ENCODE assay signal across 9 cellular contexts in the genomic region with DNA sequence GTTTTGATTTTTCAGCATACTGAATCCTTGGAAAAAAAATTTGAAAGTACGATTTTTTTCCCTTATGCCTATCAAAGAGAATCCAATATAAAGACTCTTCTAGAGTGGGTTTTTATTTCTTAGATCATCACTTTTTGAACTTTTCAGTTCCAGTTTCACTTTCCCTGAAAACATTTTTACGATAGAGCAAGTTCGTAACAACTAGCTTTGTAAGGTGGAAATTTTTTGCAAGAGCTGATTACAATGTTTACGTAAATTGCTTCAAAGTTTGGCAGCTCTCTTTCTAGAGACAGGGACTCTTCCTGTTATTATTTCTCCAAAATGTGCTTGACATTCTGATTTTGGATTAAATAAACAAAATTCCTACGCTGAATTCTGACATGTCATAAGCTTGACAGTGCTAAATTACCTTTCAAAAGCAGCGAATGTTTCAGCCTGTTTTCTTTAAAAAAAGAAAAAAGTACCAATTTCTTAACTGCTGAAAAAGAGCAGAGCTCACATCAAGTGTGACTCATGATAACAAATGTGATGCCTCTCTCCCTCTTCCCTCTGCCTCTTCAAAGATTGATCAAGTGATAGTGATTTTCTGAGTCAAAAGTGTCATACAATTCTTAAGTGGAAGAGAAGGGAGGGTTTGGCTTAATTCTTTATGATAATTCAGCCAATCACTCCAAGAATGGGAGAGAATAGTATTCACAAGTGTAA.
DNase-seq lines count a peak whose midpoint lies in the region; ATAC-seq and TF ChIP-seq lines count a peak whose summit lies in the region.
"Had no signal": no experiment of that assay in that cellular context is flagged by ENCODE, and none has a peak within 500 bp of the region (broad histone marks: within the 10 kb centered on the region; RNA-seq: fewer than 3 reads in every experiment).

No MANE protein-coding gene starts in this region.

- ATAC-seq in activated T-cell treated with anti-CD3 and anti-CD28 coated beads, Interleukin-2, amount 50 U/mL, for 4 hours: peak; percentile 61 to 69
- ATAC-seq in left lung (peak; percentile 50), GM18520 (IDR thresholded peaks at IDR 0.05; ENCODE audit: unreplicated experiment) (no peak)

- no peaks in the 10 kb centered on the region for H3K9me3 ChIP-seq in left lung
- no peaks in the 10 kb centered on the region for H3K9me3 ChIP-seq in suprapubic skin

- H3K27ac ChIP-seq in left lung (peak overlapping the region; percentile 45 to 74), suprapubic skin (no peak overlapping the region)

- no peaks in the 10 kb centered on the region for H3K36me3 Mint-ChIP-seq in activated T-cell treated with anti-CD3 and anti-CD28 coated beads, Interleukin-2, amount 50 U/mL, for 4 hours (ENCODE audit: insufficient read depth)
- H3K36me3 Mint-ChIP-seq in activated T-helper 1 cell treated with anti-CD3 and anti-CD28 coated beads, Interleukin-12 subunit alpha, Interleukin-12 subunit beta, Interleukin-2, Interleukin-4 antibody, amounts not matched to agents 30 ng/mL and 10 ng/mL and 1 ng/mL, durations not matched to agents 14 hours and 24 hours and 36 hours (ENCODE audit: low read depth): no peaks in the 10 kb centered on the region

- peak overlapping the region; percentile 68 for H3K27ac Mint-ChIP-seq in activated T-helper 1 cell treated with anti-CD3 and anti-CD28 coated beads, Interleukin-12 subunit alpha, Interleukin-12 subunit beta, Interleukin-2, Interleukin-4 antibody, amounts not matched to agents 30 ng/mL and 10 ng/mL and 1 ng/mL, durations not matched to agents 14 hours and 24 hours and 36 hours

- no peak for TF ChIP-seq POLR2A in suprapubic skin (IDR thresholded peaks at IDR 0.05)

- WGBS in suprapubic skin: 8% methylated on average over 6 of the region's 6 CpGs

- peaks cover 2% of the 10 kb centered on the region for H3K27me3 Mint-ChIP-seq in activated T-cell treated with anti-CD3 and anti-CD28 coated beads, Interleukin-2, amount 50 U/mL, for 4 hours (ENCODE audit: low read depth)
- H3K27me3 Mint-ChIP-seq in activated T-helper 1 cell treated with anti-CD3 and anti-CD28 coated beads, Interleukin-12 subunit alpha, Interleukin-12 subunit beta, Interleukin-2, Interleukin-4 antibody, amounts not matched to agents 30 ng/mL and 10 ng/mL and 1 ng/mL, durations not matched to agents 14 hours and 24 hours and 36 hours (ENCODE audit: insufficient read depth): peaks cover 2% of the 10 kb centered on the region

- TF ChIP-seq CTCF in left lung (IDR thresholded peaks at IDR 0.05): no peak
- TF ChIP-seq CTCF in suprapubic skin (IDR thresholded peaks at IDR 0.05): no peak

- H3K4me3 Mint-ChIP-seq in activated T-cell treated with anti-CD3 and anti-CD28 coated beads, Interleukin-2, amount 50 U/mL, for 4 hours: no peak overlapping the region
- H3K4me3 Mint-ChIP-seq in activated T-helper 1 cell treated with anti-CD3 and anti-CD28 coated beads, Interleukin-12 subunit alpha, Interleukin-12 subunit beta, Interleukin-2, Interleukin-4 antibody, amounts not matched to agents 30 ng/mL and 10 ng/mL and 1 ng/mL, durations not matched to agents 14 hours and 24 hours and 36 hours: peak overlapping the region; percentile 61

- peak overlapping the region; percentile 15 to 16 for H3K4me3 ChIP-seq in left lung
- H3K4me3 ChIP-seq in suprapubic skin: peak overlapping the region; percentile 21

- no peaks in the 10 kb centered on the region for H3K9me3 Mint-ChIP-seq in activated T-cell treated with anti-CD3 and anti-CD28 coated beads, Interleukin-2, amount 50 U/mL, for 4 hours
- no peaks in the 10 kb centered on the region for H3K9me3 Mint-ChIP-seq in activated T-helper 1 cell treated with anti-CD3 and anti-CD28 coated beads, Interleukin-12 subunit alpha, Interleukin-12 subunit beta, Interleukin-2, Interleukin-4 antibody, amounts not matched to agents 30 ng/mL and 10 ng/mL and 1 ng/mL, durations not matched to agents 14 hours and 24 hours and 36 hours

- H3K27me3 ChIP-seq in left lung (no peaks in the 10 kb centered on the region), suprapubic skin (no peaks in the 10 kb centered on the region)

- peaks cover 5% of the 10 kb centered on the region for H3K4me1 Mint-ChIP-seq in activated T-cell treated with anti-CD3 and anti-CD28 coated beads, Interleukin-2, amount 50 U/mL, for 4 hours (ENCODE audit: low read depth)
- peaks cover 13% of the 10 kb centered on the region for H3K4me1 Mint-ChIP-seq in activated T-helper 1 cell treated with anti-CD3 and anti-CD28 coated beads, Interleukin-12 subunit alpha, Interleukin-12 subunit beta, Interleukin-2, Interleukin-4 antibody, amounts not matched to agents 30 ng/mL and 10 ng/mL and 1 ng/mL, durations not matched to agents 14 hours and 24 hours and 36 hours (ENCODE audit: low read depth)

- intact Hi-C loops in activated T-helper 1 cell treated with anti-CD3 and anti-CD28 coated beads, Interleukin-12 subunit alpha, Interleukin-12 subunit beta, Interleukin-2, Interleukin-4 antibody, amounts not matched to agents 30 ng/mL and 10 ng/mL and 1 ng/mL, durations not matched to agents 14 hours and 24 hours and 36 hours (cut with micrococcal nuclease): no loop called here
- intact Hi-C loops in left lung (cut with DNase I): no loop called here

- no peak for DNase-seq in activated T-cell treated with anti-CD3 and anti-CD28 coated beads, Interleukin-2, amount 50 U/mL, for 4 hours
- no peak for DNase-seq in activated T-cell treated with anti-CD3 and anti-CD28 coated beads for 4 hours
- no peak for DNase-seq in activated T-helper 1 cell treated with anti-CD3 and anti-CD28 coated beads, Interleukin-12 subunit alpha, Interleukin-12 subunit beta, Interleukin-2, Interleukin-4 antibody, amounts not matched to agents 30 ng/mL and 10 ng/mL and 1 ng/mL, durations not matched to agents 14 hours and 24 hours and 36 hours (ENCODE audit: low spot score)
- no peak for DNase-seq in left lung
- DNase-seq in suprapubic skin (ENCODE audit: low spot score in 2 of 2): no peak
- DNase-seq in mesenteric fat pad (ENCODE audit: low spot score): no peak
- no peak for DNase-seq in foreskin melanocyte
- DNase-seq: stimulated activated CD4-positive, alpha-beta T cell treated with anti-CD3 and anti-CD28 coated beads, Interleukin-2, amount 100 ng/mL, for 24 hours had no signal

- H3K4me1 ChIP-seq in left lung: peaks cover 0 to 24% of the 10 kb centered on the region in 2 donors
- peaks cover 14% of the 10 kb centered on the region for H3K4me1 ChIP-seq in suprapubic skin

- no peak for TF ChIP-seq EP300 in suprapubic skin (IDR thresholded peaks at IDR 0.05)

- H3K36me3 ChIP-seq in left lung (no peaks in the 10 kb centered on the region), suprapubic skin (no peaks in the 10 kb centered on the region)
